ENCODE assay signal across 8 cellular contexts in genomic region chr16:68083861-68084503, GRCh38. TPM values are rescaled to one million over a fixed set of nuclear protein-coding genes. Genes with fewer than 3 reads are reported as not detected.
A peak's percentile ranks its signal among the peaks of the same experiment; 100 is the strongest.
DNase-seq lines count a peak whose midpoint lies in the region; ATAC-seq, FAIRE-seq and TF ChIP-seq lines count a peak whose summit lies in the region.

No MANE protein-coding gene starts in this region.

- CTCF ChIA-PET in activated CD8-positive, alpha-beta T cell treated with anti-CD3 and anti-CD28 coated beads for 36 hours (lab: Charles Lee): interaction anchor here (0.9 to 3.4 kb wide), 14 partner anchors 8 to 201 kb away, joined by 3 to 18 read pairs (median 6); no protein-coding TSS in a partner anchor

- TF ChIP-seq CTCF in activated CD8-positive, alpha-beta T cell treated with anti-CD3 and anti-CD28 coated beads for 36 hours (IDR thresholded peaks at IDR 0.05): no peak
- no peak for TF ChIP-seq CTCF in hepatocyte (IDR thresholded peaks at IDR 0.05; ENCODE audit: poor library complexity)

- H3K4me3 ChIP-seq in hepatocyte: no peak overlapping the region
- no peak overlapping the region for H3K4me3 ChIP-seq in small intestine (ENCODE audit: low read depth in 1 of 2, low read length in 2 of 2)

- no peaks in the 10 kb centered on the region for H3K9me3 ChIP-seq in hepatocyte (ENCODE audit: low read depth)
- no peaks in the 10 kb centered on the region for H3K9me3 ChIP-seq in small intestine (ENCODE audit: control insufficient read depth, low read depth)

- peaks cover 24% of the 10 kb centered on the region for H3K4me1 ChIP-seq in hepatocyte (ENCODE audit: insufficient read depth)
- peaks cover 24 to 32% of the 10 kb centered on the region in 2 donors for H3K4me1 ChIP-seq in small intestine (ENCODE audit: control insufficient read depth in 2 of 2, insufficient read depth in 1 of 2, low read depth in 1 of 2, low read length in 1 of 2)

- no peaks in the 10 kb centered on the region for H3K27me3 Mint-ChIP-seq in activated T-cell treated with anti-CD3 and anti-CD28 coated beads, Interleukin-2, amount 50 U/mL, for 24 hours
- H3K27me3 Mint-ChIP-seq in activated CD8-positive, alpha-beta T cell treated with anti-CD3 and anti-CD28 coated beads for 36 hours: no peaks in the 10 kb centered on the region

- H3K27me3 ChIP-seq in hepatocyte (no peaks in the 10 kb centered on the region), small intestine (ENCODE audit: control insufficient read depth in 2 of 2, insufficient read depth in 2 of 2, low read length in 2 of 2) (no peaks in the 10 kb centered on the region)

- intact Hi-C loops in activated CD8-positive, alpha-beta T cell treated with anti-CD3 and anti-CD28 coated beads for 36 hours (cut with micrococcal nuclease): no loop called here

- FAIRE-seq in small intestine (lab: Jason Lieb, UNC): no peak

- no peak for ATAC-seq in activated CD8-positive, alpha-beta T cell treated with anti-CD3 and anti-CD28 coated beads for 36 hours
- no peak for ATAC-seq in HG03025 (IDR thresholded peaks at IDR 0.05; ENCODE audit: low FRiP score, unreplicated experiment)

- H3K36me3 Mint-ChIP-seq in activated T-cell treated with anti-CD3 and anti-CD28 coated beads, Interleukin-2, amount 50 U/mL, for 24 hours (ENCODE audit: low read depth): peaks cover 43% of the 10 kb centered on the region
- H3K36me3 Mint-ChIP-seq in activated CD8-positive, alpha-beta T cell treated with anti-CD3 and anti-CD28 coated beads for 36 hours (ENCODE audit: low read depth): peaks cover 41% of the 10 kb centered on the region

- H3K4me1 Mint-ChIP-seq in activated T-cell treated with anti-CD3 and anti-CD28 coated beads, Interleukin-2, amount 50 U/mL, for 24 hours (ENCODE audit: low read depth): peaks cover 69% of the 10 kb centered on the region
- H3K4me1 Mint-ChIP-seq in activated CD8-positive, alpha-beta T cell treated with anti-CD3 and anti-CD28 coated beads for 36 hours (ENCODE audit: low read depth): peaks cover 54% of the 10 kb centered on the region

- POLR2A ChIA-PET in activated CD8-positive, alpha-beta T cell treated with anti-CD3 and anti-CD28 coated beads for 36 hours (lab: Charles Lee): interaction anchor here (0.8 to 3.5 kb wide), 14 partner anchors 9 to 277 kb away, joined by 3 to 34 read pairs (median 6); partner anchors contain the start of genes DDX28, DPEP2, DUS2 and PSMB10

- H3K27ac Mint-ChIP-seq in activated T-cell treated with anti-CD3 and anti-CD28 coated beads, Interleukin-2, amount 50 U/mL, for 24 hours: peak overlapping the region; percentile 97
- peak overlapping the region; percentile 99 for H3K27ac Mint-ChIP-seq in activated CD8-positive, alpha-beta T cell treated with anti-CD3 and anti-CD28 coated beads for 36 hours

- peak overlapping the region; percentile 80 for H3K4me3 Mint-ChIP-seq in activated T-cell treated with anti-CD3 and anti-CD28 coated beads, Interleukin-2, amount 50 U/mL, for 24 hours
- H3K4me3 Mint-ChIP-seq in activated CD8-positive, alpha-beta T cell treated with anti-CD3 and anti-CD28 coated beads for 36 hours: peak overlapping the region; percentile 88

- peak overlapping the region; percentile 84 for H3K4me2 ChIP-seq in hepatocyte

- H3K27ac ChIP-seq in hepatocyte (peak overlapping the region; percentile 99), small intestine (ENCODE audit: low read depth in 1 of 2, low read length in 1 of 2) (peak overlapping the region; percentile 95 to 98)

- peaks cover 21% of the 10 kb centered on the region for H4K20me1 ChIP-seq in hepatocyte (ENCODE audit: insufficient read depth, poor library complexity, severe bottlenecking)

- H3K9me3 Mint-ChIP-seq in activated T-cell treated with anti-CD3 and anti-CD28 coated beads, Interleukin-2, amount 50 U/mL, for 24 hours: no peaks in the 10 kb centered on the region
- peaks cover 2% of the 10 kb centered on the region for H3K9me3 Mint-ChIP-seq in activated CD8-positive, alpha-beta T cell treated with anti-CD3 and anti-CD28 coated beads for 36 hours

- H3K9me2 ChIP-seq in hepatocyte (replicated peaks; ENCODE audit: insufficient read depth): no peaks in the 10 kb centered on the region

- WGBS in hepatocyte (ENCODE audit: low lambda C conversion rate, missing lambda C conversion rate): 22% methylated on average over 19 of the region's 21 CpGs
- WGBS in small intestine, 3 donors: 42 to 61% (median 52%) methylated on average over 21 of the region's 21 CpGs

- peaks cover 32% of the 10 kb centered on the region for H3K79me2 ChIP-seq in hepatocyte

- H3K36me3 ChIP-seq in hepatocyte (replicated peaks; ENCODE audit: insufficient read depth, low read depth) (no peaks in the 10 kb centered on the region), small intestine (ENCODE audit: control insufficient read depth in 2 of 2, insufficient read depth in 2 of 2, low read length in 2 of 2) (no peaks in the 10 kb centered on the region)

- DNase-seq in activated T-cell treated with anti-CD3 and anti-CD28 coated beads, Interleukin-2, amount 50 U/mL, for 24 hours: no peak
- no peak for DNase-seq in activated T-cell treated with anti-CD3 and anti-CD28 coated beads for 4 hours
- no peak for DNase-seq in activated CD8-positive, alpha-beta T cell treated with anti-CD3 and anti-CD28 coated beads for 36 hours
- DNase-seq in hepatocyte (ENCODE audit: low spot score): peak; percentile 45
- DNase-seq in small intestine: no peak
- DNase-seq in NK-92 (lab: John Stamatoyannopoulos, UW; ENCODE audit: unreplicated experiment): no peak
- no peak for DNase-seq in OCI-M2 (lab: John Stamatoyannopoulos, UW; ENCODE audit: unreplicated experiment)

- H2AFZ ChIP-seq in hepatocyte: peak overlapping the region; percentile 85

RNA-seq across cellular contexts. Expression of gene NFATC3, which starts 1.2 kb away (rescaled TPM):
- 100 to 1,000 TPM; 102 to 104 TPM for total RNA-seq in activated CD8-positive, alpha-beta T cell treated with anti-CD3 and anti-CD28 coated beads for 36 hours
- total RNA-seq in hepatocyte: 33.3 and 35.9 TPM in 2 replicates
- polyA plus RNA-seq in hepatocyte: 13.1 and 15.1 TPM in 2 replicates
- polyA plus RNA-seq in small intestine: 10 to 100 TPM; 10.8 to 13.9 (median 13.6) TPM
